17 cellular contexts compared by ENCODE assay signal in the genomic region with DNA sequence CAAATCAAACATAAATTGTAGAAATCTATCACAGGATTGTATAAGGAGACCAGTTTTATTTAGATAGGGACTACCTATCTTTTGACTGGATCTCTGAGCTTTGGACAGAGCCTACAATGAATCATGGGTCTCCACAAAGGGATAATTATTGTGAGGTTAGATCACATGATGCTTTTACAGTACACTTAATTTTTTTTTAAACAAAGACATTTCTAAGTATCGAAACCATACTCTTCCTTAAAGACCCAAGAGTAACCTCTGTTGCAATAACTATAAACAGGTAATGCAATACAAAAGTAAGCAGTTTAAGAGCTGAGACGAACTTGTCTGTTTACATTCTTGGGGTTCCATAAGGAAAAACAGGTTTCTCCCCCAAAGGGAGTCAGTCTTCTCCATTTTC.
DNase-seq lines count a peak whose midpoint lies in the region; ATAC-seq, FAIRE-seq and TF ChIP-seq lines count a peak whose summit lies in the region.
"Had no signal": no experiment of that assay in that cellular context is flagged by ENCODE, and none has a peak within 500 bp of the region (broad histone marks: within the 10 kb centered on the region; RNA-seq: fewer than 3 reads in every experiment).

No MANE protein-coding gene starts in this region.

- no peak overlapping the region for H3K9ac ChIP-seq in K562 (ENCODE audit: insufficient read depth in 1 of 2, low read depth in 2 of 2, low read length in 2 of 2)
- H3K9ac ChIP-seq: BLaER1 treated with 17β-estradiol and CSF1 and Interleukin-3, amounts not matched to agents 10 nM and 100 nM had no signal

- H2AFZ ChIP-seq in K562 (ENCODE audit: low read depth, low read length) = peak overlapping the region; percentile 55

- CTCF ChIA-PET in K562 (lab: Yijun Ruan, JAX; ENCODE audit: low intra/inter-chr PET ratio) (no interaction called here), RWPE1 (lab: Yijun Ruan, JAX) (interaction anchor here (0.7 kb wide), 1 partner anchor 12 kb away, joined by 4 read pairs; no protein-coding TSS in a partner anchor)

- no peak overlapping the region for H3K4me3 ChIP-seq in K562
- H3K4me3 ChIP-seq: BLaER1 treated with 17β-estradiol and CSF1 and Interleukin-3, amounts not matched to agents 10 nM and 100 nM; HAP-1 had no signal

- DNase-seq in SIG-M5 treated with dmso at 0.1 percent for 504 hours (lab: John Stamatoyannopoulos, UW; ENCODE audit: unreplicated experiment) (peak; percentile 3), SIG-M5 (lab: John Stamatoyannopoulos, UW) (no peak), H4 (ENCODE audit: low spot score) (peak; percentile 62), K562 (ENCODE audit: extremely low read depth in 1 of 4, low spot score in 3 of 4) (no peak), G401 (ENCODE audit: low spot score) (no peak), RWPE1 (ENCODE audit: low spot score) (no peak)
- DNase-seq: ACHN; CD4-positive, CD25-positive, alpha-beta regulatory T cell; DMS79; GOT3 had no signal

- H3K27ac ChIP-seq in K562 (ENCODE audit: extremely low read depth, low read depth, low read length) = peak overlapping the region; percentile 48; the same call in 1 of the 3 replicates
- no peak overlapping the region for H3K27ac ChIP-seq in RWPE1
- H3K27ac ChIP-seq: BLaER1 treated with 17β-estradiol and CSF1 and Interleukin-3, amounts not matched to agents 10 nM and 100 nM had no signal

- H3K36me3 ChIP-seq in K562 (ENCODE audit: control insufficient read depth, insufficient read depth, low read length) = no peaks in the 10 kb centered on the region
- H3K36me3 ChIP-seq: BLaER1 treated with 17β-estradiol and CSF1 and Interleukin-3, amounts not matched to agents 10 nM and 100 nM; HAP-1 had no signal

- FAIRE-seq in K562 (lab: Jason Lieb, UNC) = no peak
- FAIRE-seq: G401.6, GM12891, HTR-8/SVneo had no signal

- intact Hi-C loops in K562 (cut with micrococcal nuclease) = loop anchor here (5.0 kb wide), 1 partner anchor 61 kb away; no protein-coding TSS in a partner anchor

- no peaks in the 10 kb centered on the region for H3K27me3 ChIP-seq in K562 (ENCODE audit: control insufficient read depth in 2 of 2, insufficient read depth in 2 of 2, low read length in 2 of 2)

- H3K79me2 ChIP-seq in K562 (ENCODE audit: control insufficient read depth, insufficient read depth, low read length) = no peaks in the 10 kb centered on the region

- WGBS in K562 (ENCODE audit: insufficient coverage, low coverage, missing lambda C conversion rate) = 45% methylated on average over 2 of the region's 2 CpGs

- in situ Hi-C loops in K562 (cut with MboI) = no loop called here
- in situ Hi-C loops in G401 (cut with HindIII; ENCODE audit: low sequenced_read_pairs) = no loop called here

- no peak for ATAC-seq in K562
- peak; percentile 74 for ATAC-seq in esophagus mucosa
- no peak for ATAC-seq in HG02884 (IDR thresholded peaks at IDR 0.05; ENCODE audit: unreplicated experiment)

- no peaks in the 10 kb centered on the region for H3K9me1 ChIP-seq in K562 (ENCODE audit: control insufficient read depth, insufficient read depth, low read length)

- no TSS peak for BruUV-seq in K562 (replicated peaks; lab: Mats Ljungman, UMichigan)

- no peak for TF ChIP-seq CTCF in K562 (IDR thresholded peaks at IDR 0.05 in 2 of 3, conservative IDR thresholded peaks at IDR 0.05 in 1 of 3; ENCODE audit: insufficient read depth in 2 of 3, low read depth in 1 of 3, low read length in 3 of 3)
- no peak for TF ChIP-seq CTCF in RWPE1 (conservative IDR thresholded peaks at IDR 0.05; ENCODE audit: low read depth)

- no peak for TF ChIP-seq POLR2A in K562 (conservative IDR thresholded peaks at IDR 0.05)

- no peaks in the 10 kb centered on the region; the same call in 1 of the 2 replicates for H3K9me3 ChIP-seq in K562 (replicated peaks; ENCODE audit: control insufficient read depth, insufficient read depth, low read depth, low read length)
- H3K9me3 ChIP-seq: HAP-1 had no signal

- TF ChIP-seq RAD21 in K562 (CRISPR knock-in tag; conservative IDR thresholded peaks at IDR 0.05 in 1 of 2, IDR thresholded peaks at IDR 0.05 in 1 of 2) = no peak

- no peaks in the 10 kb centered on the region for H3K4me1 ChIP-seq in K562 (replicated peaks in 1 of 2; ENCODE audit: control insufficient read depth in 2 of 2, insufficient read depth in 2 of 2, low read length in 2 of 2)
- H3K4me1 ChIP-seq: BLaER1 treated with 17β-estradiol and CSF1 and Interleukin-3, amounts not matched to agents 10 nM and 100 nM; HAP-1 had no signal

- POLR2A ChIA-PET in K562 (lab: Yijun Ruan, JAX) (no interaction called here), RWPE1 (lab: Yijun Ruan, JAX; ENCODE audit: low non-redundant PET) (no interaction called here)

- TF ChIP-seq EP300 in K562 (IDR thresholded peaks at IDR 0.05; ENCODE audit: low read length) = no peak

- no peaks in the 10 kb centered on the region for H4K20me1 ChIP-seq in K562 (replicated peaks; ENCODE audit: control insufficient read depth, insufficient read depth, low read length)
- H4K20me1 ChIP-seq: BLaER1 treated with 17β-estradiol and CSF1 and Interleukin-3, amounts not matched to agents 10 nM and 100 nM had no signal

- no peak overlapping the region for H3K4me2 ChIP-seq in K562 (ENCODE audit: insufficient read depth, low read length)
- H3K4me2 ChIP-seq: BLaER1 treated with 17β-estradiol and CSF1 and Interleukin-3, amounts not matched to agents 10 nM and 100 nM had no signal

TF ChIP-seq in K562, 482 proteins besides CTCF, POLR2A, EP300 and RAD21 (continues in another document):
- no peak for TF ChIP-seq OTX1 (CRISPR knock-in tag; IDR thresholded peaks at IDR 0.05)
- TF ChIP-seq ZNF695 (CRISPR knock-in tag; IDR thresholded peaks at IDR 0.05) = no peak
- no peak for TF ChIP-seq HSF4 (CRISPR knock-in tag; IDR thresholded peaks at IDR 0.05; ENCODE audit: borderline replicate concordance)
- TF ChIP-seq, protein P1, sequence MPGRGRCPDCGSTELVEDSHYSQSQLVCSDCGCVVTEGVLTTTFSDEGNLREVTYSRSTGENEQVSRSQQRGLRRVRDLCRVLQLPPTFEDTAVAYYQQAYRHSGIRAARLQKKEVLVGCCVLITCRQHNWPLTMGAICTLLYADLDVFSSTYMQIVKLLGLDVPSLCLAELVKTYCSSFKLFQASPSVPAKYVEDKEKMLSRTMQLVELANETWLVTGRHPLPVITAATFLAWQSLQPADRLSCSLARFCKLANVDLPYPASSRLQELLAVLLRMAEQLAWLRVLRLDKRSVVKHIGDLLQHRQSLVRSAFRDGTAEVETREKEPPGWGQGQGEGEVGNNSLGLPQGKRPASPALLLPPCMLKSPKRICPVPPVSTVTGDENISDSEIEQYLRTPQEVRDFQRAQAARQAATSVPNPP (IDR thresholded peaks at IDR 0.05; ENCODE audit: borderline replicate concordance, insufficient read depth, insufficient read length) = no peak
- no peak for TF ChIP-seq NR4A1 (CRISPR knock-in tag; IDR thresholded peaks at IDR 0.05)
- no peak for TF ChIP-seq NR4A1 (tag; IDR thresholded peaks at IDR 0.05)
- no peak for TF ChIP-seq ZC3H8 (IDR thresholded peaks at IDR 0.05)
- no peak for TF ChIP-seq NFXL1 (CRISPR knock-in tag; IDR thresholded peaks at IDR 0.05)
- TF ChIP-seq SUPT5H (IDR thresholded peaks at IDR 0.05) = no peak
- TF ChIP-seq, protein P2, sequence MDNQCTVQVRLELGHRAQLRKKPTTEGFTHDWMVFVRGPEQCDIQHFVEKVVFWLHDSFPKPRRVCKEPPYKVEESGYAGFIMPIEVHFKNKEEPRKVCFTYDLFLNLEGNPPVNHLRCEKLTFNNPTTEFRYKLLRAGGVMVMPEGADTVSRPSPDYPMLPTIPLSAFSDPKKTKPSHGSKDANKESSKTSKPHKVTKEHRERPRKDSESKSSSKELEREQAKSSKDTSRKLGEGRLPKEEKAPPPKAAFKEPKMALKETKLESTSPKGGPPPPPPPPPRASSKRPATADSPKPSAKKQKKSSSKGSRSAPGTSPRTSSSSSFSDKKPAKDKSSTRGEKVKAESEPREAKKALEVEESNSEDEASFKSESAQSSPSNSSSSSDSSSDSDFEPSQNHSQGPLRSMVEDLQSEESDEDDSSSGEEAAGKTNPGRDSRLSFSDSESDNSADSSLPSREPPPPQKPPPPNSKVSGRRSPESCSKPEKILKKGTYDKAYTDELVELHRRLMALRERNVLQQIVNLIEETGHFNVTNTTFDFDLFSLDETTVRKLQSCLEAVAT (IDR thresholded peaks at IDR 0.05) = no peak
- TF ChIP-seq MCM2 (IDR thresholded peaks at IDR 0.05; ENCODE audit: low read depth) = no peak
- TF ChIP-seq, protein P3, sequence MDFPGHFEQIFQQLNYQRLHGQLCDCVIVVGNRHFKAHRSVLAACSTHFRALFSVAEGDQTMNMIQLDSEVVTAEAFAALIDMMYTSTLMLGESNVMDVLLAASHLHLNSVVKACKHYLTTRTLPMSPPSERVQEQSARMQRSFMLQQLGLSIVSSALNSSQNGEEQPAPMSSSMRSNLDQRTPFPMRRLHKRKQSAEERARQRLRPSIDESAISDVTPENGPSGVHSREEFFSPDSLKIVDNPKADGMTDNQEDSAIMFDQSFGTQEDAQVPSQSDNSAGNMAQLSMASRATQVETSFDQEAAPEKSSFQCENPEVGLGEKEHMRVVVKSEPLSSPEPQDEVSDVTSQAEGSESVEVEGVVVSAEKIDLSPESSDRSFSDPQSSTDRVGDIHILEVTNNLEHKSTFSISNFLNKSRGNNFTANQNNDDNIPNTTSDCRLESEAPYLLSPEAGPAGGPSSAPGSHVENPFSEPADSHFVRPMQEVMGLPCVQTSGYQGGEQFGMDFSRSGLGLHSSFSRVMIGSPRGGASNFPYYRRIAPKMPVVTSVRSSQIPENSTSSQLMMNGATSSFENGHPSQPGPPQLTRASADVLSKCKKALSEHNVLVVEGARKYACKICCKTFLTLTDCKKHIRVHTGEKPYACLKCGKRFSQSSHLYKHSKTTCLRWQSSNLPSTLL (IDR thresholded peaks at IDR 0.05) = no peak
- TF ChIP-seq JUNB (CRISPR knock-in tag; conservative IDR thresholded peaks at IDR 0.05) = no peak
- no peak for TF ChIP-seq MXI1 (IDR thresholded peaks at IDR 0.05; ENCODE audit: low read depth, low read length)
- TF ChIP-seq SMARCB1 (IDR thresholded peaks at IDR 0.05; ENCODE audit: insufficient read length, low read depth) = no peak
- TF ChIP-seq SOX6 (IDR thresholded peaks at IDR 0.05) = peak; percentile 16; the same call in 1 of the 2 replicates
- TF ChIP-seq, protein P4, sequence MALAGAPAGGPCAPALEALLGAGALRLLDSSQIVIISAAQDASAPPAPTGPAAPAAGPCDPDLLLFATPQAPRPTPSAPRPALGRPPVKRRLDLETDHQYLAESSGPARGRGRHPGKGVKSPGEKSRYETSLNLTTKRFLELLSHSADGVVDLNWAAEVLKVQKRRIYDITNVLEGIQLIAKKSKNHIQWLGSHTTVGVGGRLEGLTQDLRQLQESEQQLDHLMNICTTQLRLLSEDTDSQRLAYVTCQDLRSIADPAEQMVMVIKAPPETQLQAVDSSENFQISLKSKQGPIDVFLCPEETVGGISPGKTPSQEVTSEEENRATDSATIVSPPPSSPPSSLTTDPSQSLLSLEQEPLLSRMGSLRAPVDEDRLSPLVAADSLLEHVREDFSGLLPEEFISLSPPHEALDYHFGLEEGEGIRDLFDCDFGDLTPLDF (CRISPR knock-in tag; IDR thresholded peaks at IDR 0.05) = no peak

Comparison
In these comparisons a context has a peak if more than half of its experiments do, and no peak if none do; other contexts are left out.
1. DNase-seq: peak in SIG-M5 treated with dmso at 0.1 percent for 504 hours (single experiment) and H4 (single experiment); none in SIG-M5 (single experiment), K562 (0 of 4), G401 (single experiment) and RWPE1 (single experiment).